Comparison of ENCODE assay signal across 12 cellular contexts in the genomic region with DNA sequence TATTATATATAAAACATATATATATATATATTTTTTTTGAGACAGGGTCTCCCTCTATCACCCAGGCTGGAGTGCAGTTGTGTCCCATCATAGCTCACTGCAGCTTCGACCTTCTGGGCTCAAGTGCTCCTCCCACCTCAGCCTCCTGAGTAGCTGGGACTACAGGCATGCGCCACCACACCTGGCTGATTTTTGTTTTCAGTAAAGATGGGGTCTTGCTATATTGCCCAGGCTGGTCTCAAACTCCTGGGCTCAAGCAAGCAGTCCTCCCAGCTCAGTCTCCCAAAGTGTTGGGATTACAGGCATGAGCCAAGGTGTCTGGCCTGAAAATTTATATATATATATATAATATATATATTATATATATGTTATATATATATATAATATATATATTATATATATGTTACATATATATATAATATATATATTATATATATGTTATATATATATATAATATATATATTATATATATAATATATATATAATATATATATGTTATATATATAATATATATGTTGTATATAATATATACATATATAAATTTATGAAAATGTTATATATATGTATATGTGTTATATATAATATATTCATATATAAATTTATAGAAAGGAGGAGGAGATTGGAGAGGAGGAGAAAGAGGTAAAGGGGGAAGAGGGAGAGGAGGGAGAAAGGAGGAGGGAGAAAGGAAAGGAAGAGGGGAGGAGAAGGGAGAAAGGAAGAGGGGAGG. TPM values are rescaled to one million over a fixed set of nuclear protein-coding genes. Genes with fewer than 3 reads are reported as not detected.
DNase-seq lines count a peak whose midpoint lies in the region; ATAC-seq, FAIRE-seq and TF ChIP-seq lines count a peak whose summit lies in the region.
"Not testable (repeated sequence)": the region's sequence is repeated elsewhere in the genome, so short reads cannot be mapped to it uniquely, and the experiment has no call there.
"Had no signal": no experiment of that assay in that cellular context is flagged by ENCODE, and none has a peak within 500 bp of the region (broad histone marks: within the 10 kb centered on the region; RNA-seq: fewer than 3 reads in every experiment).

No MANE protein-coding gene starts in this region.

- not testable (repeated sequence) for H2AFZ ChIP-seq in HCT116 (ENCODE audit: low read depth, low read length, poor library complexity, severe bottlenecking); HepG2 (ENCODE audit: low read length)
- peak overlapping the region; percentile 41 for H2AFZ ChIP-seq in SU-DHL-6 (ENCODE audit: low read depth, low read length, severe bottlenecking)
- H2AFZ ChIP-seq in mammary epithelial cell (ENCODE audit: low read depth, low read length): peak overlapping the region; percentile 42

- H3K4me1 Mint-ChIP-seq in activated naive CD8-positive, alpha-beta T cell treated with anti-CD3 and anti-CD28 coated beads, Interleukin-2, amount 10 ng/mL, durations not matched to agents 7 days and 5 days: peaks cover 20% of the 10 kb centered on the region

- H3K27ac ChIP-seq in HCT116 (ENCODE audit: low read depth, low read length); SU-DHL-6 (ENCODE audit: low read depth, low read length); mammary epithelial cell (ENCODE audit: insufficient read depth, low read depth, low read length); HepG2 (ENCODE audit: extremely low read length, insufficient read depth, low read length): not testable (repeated sequence)

- not testable (repeated sequence) for H3K27me3 Mint-ChIP-seq in activated naive CD8-positive, alpha-beta T cell treated with anti-CD3 and anti-CD28 coated beads, Interleukin-2, amount 10 ng/mL, durations not matched to agents 7 days and 5 days

- not testable (repeated sequence) for ATAC-seq in HCT116; activated naive CD8-positive, alpha-beta T cell treated with anti-CD3 and anti-CD28 coated beads, Interleukin-2, amount 10 ng/mL, durations not matched to agents 7 days and 5 days (ENCODE audit: low read depth); HepG2

- H4K20me1 ChIP-seq in HCT116 (ENCODE audit: insufficient read depth); SU-DHL-6 (ENCODE audit: low read depth, low read length); mammary epithelial cell (ENCODE audit: insufficient read depth, low read length); HepG2 (ENCODE audit: insufficient read depth, low read length): not testable (repeated sequence)

- dilution Hi-C loops in mammary epithelial cell (cut with HindIII; ENCODE audit: low sequenced_read_pairs): not testable (repeated sequence)

- intact Hi-C loops in HCT116 (cut with micrococcal nuclease); HepG2 (cut with micrococcal nuclease; ENCODE audit: unreplicated experiment): not testable (repeated sequence)
- intact Hi-C loops in mammary epithelial cell (cut with micrococcal nuclease): loop anchor here (10.0 kb wide), 1 partner anchor 306 kb away; a partner anchor contains a TSS

- not testable (repeated sequence) for H3K9me2 ChIP-seq in HCT116 (ENCODE audit: insufficient read depth); SU-DHL-6 (replicated peaks; ENCODE audit: insufficient read depth, low read length)

- TF ChIP-seq CTCF in HCT116 (IDR thresholded peaks at IDR 0.05 in 2 of 3, conservative IDR thresholded peaks at IDR 0.05 in 1 of 3; ENCODE audit: borderline replicate concordance in 1 of 3, insufficient read depth in 1 of 3, low read depth in 2 of 3, low read length in 2 of 3); SU-DHL-6 (IDR thresholded peaks at IDR 0.05; ENCODE audit: insufficient read depth, low read length, poor library complexity, severe bottlenecking); mammary epithelial cell (conservative IDR thresholded peaks at IDR 0.05 in 1 of 2, IDR thresholded peaks at IDR 0.05 in 1 of 2; ENCODE audit: extremely low read depth in 1 of 2, insufficient read depth in 1 of 2, low read depth in 1 of 2, low read length in 2 of 2); HepG2 (CRISPR knock-in tag; IDR thresholded peaks at IDR 0.05): not testable (repeated sequence)

- CTCF ChIA-PET in HCT116 (lab: Charles Lee); HepG2 (lab: Yijun Ruan, JAX; ENCODE audit: low intra/inter-chr PET ratio, low total read pairs): not testable (repeated sequence)
- CTCF ChIA-PET in mammary epithelial cell (lab: Charles Lee; ENCODE audit: low non-redundant PET): interaction anchor here (0.5 kb wide), 1 partner anchor 435 kb away, joined by 13 read pairs; no protein-coding TSS in a partner anchor

- not testable (repeated sequence) for H3K36me3 Mint-ChIP-seq in activated naive CD8-positive, alpha-beta T cell treated with anti-CD3 and anti-CD28 coated beads, Interleukin-2, amount 10 ng/mL, durations not matched to agents 7 days and 5 days

- 83% methylated on average over 2 of the region's 2 CpGs for WGBS in mammary epithelial cell (ENCODE audit: low coverage, missing lambda C conversion rate)
- WGBS in HepG2 (ENCODE audit: low lambda C conversion rate): 50% methylated on average over 2 of the region's 2 CpGs

- not testable (repeated sequence) for H3K9ac ChIP-seq in HCT116 (ENCODE audit: low read length); SU-DHL-6 (ENCODE audit: low read length); mammary epithelial cell (ENCODE audit: insufficient read depth, low read length); HepG2 (ENCODE audit: insufficient read depth, low read depth, low read length)

- H3K9me3 ChIP-seq in HCT116 (ENCODE audit: control insufficient read depth in 1 of 2, insufficient read depth in 1 of 2, low read depth in 1 of 2, low read length in 2 of 2); SU-DHL-6 (ENCODE audit: insufficient read depth, low read length); mammary epithelial cell (replicated peaks; ENCODE audit: insufficient read depth, low read length); HepG2 (ENCODE audit: low read length): not testable (repeated sequence)

- H3K27me3 ChIP-seq in HCT116 (ENCODE audit: insufficient read depth, low read length); SU-DHL-6 (ENCODE audit: low read length); mammary epithelial cell (ENCODE audit: insufficient read depth, low read length); HepG2 (ENCODE audit: control insufficient read depth in 1 of 2, insufficient read depth in 2 of 2, low read length in 2 of 2): not testable (repeated sequence)

- H3K79me2 ChIP-seq in HCT116 (ENCODE audit: insufficient read depth, low read length); SU-DHL-6 (ENCODE audit: insufficient read depth, low read length); mammary epithelial cell (ENCODE audit: insufficient read depth, low read length); HepG2 (ENCODE audit: insufficient read depth, low read length): not testable (repeated sequence)

- DNase-seq in HCT116 (ENCODE audit: low read depth, low spot score); activated naive CD8-positive, alpha-beta T cell treated with anti-CD3 and anti-CD28 coated beads, Interleukin-2, amount 10 ng/mL, durations not matched to agents 7 days and 5 days; mammary epithelial cell; HepG2 (ENCODE audit: low spot score): not testable (repeated sequence)

- peak; percentile 96 for FAIRE-seq in A204.1 (lab: Jason Lieb, UNC)
- FAIRE-seq in HepG2 (lab: Jason Lieb, UNC): not testable (repeated sequence)

- RAD21 ChIA-PET in HCT116 (lab: Charles Lee; ENCODE audit: low non-redundant PET in 1 of 2, low total read pairs in 2 of 2, uncharacterized antibody in 2 of 2, unreplicated experiment in 2 of 2): not testable (repeated sequence)

- not testable (repeated sequence) for H3F3A ChIP-seq in SU-DHL-6 (ENCODE audit: insufficient read depth)

- not testable (repeated sequence) for TF ChIP-seq POLR2A in HCT116 (IDR thresholded peaks at IDR 0.05; ENCODE audit: borderline replicate concordance, extremely low read depth, insufficient read depth, insufficient read length); HepG2 (IDR thresholded peaks at IDR 0.05; ENCODE audit: insufficient read depth in 1 of 2, low read depth in 2 of 2, low read length in 2 of 2)

- not testable (repeated sequence) for H3K36me3 ChIP-seq in HCT116 (ENCODE audit: control insufficient read depth in 1 of 2, insufficient read depth in 2 of 2, low read length in 2 of 2); SU-DHL-6 (ENCODE audit: low read length); mammary epithelial cell (ENCODE audit: insufficient read depth, low read length); HepG2 (replicated peaks in 1 of 2; ENCODE audit: control insufficient read depth in 1 of 2, insufficient read depth in 2 of 2, low read length in 2 of 2)

- peak overlapping the region; percentile 30 for H3K27ac Mint-ChIP-seq in activated naive CD8-positive, alpha-beta T cell treated with anti-CD3 and anti-CD28 coated beads, Interleukin-2, amount 10 ng/mL, durations not matched to agents 7 days and 5 days

- H3K9me3 Mint-ChIP-seq in activated naive CD8-positive, alpha-beta T cell treated with anti-CD3 and anti-CD28 coated beads, Interleukin-2, amount 10 ng/mL, durations not matched to agents 7 days and 5 days: not testable (repeated sequence)

- H3K4me3 Mint-ChIP-seq in activated naive CD8-positive, alpha-beta T cell treated with anti-CD3 and anti-CD28 coated beads, Interleukin-2, amount 10 ng/mL, durations not matched to agents 7 days and 5 days: peak overlapping the region; percentile 61

- TF ChIP-seq RAD21 in HCT116 (IDR thresholded peaks at IDR 0.05; ENCODE audit: low read depth); HepG2 (CRISPR knock-in tag; IDR thresholded peaks at IDR 0.05): not testable (repeated sequence)

- POLR2A ChIA-PET in HCT116 (lab: Charles Lee); activated naive CD8-positive, alpha-beta T cell treated with anti-CD3 and anti-CD28 coated beads, Interleukin-2, amount 10 ng/mL, durations not matched to agents 7 days and 5 days (lab: Charles Lee); HepG2 (lab: Yijun Ruan, JAX): not testable (repeated sequence)

- H3K4me2 ChIP-seq in HCT116 (ENCODE audit: low read length): peak overlapping the region; percentile 31; the same call in 1 of the 2 replicates
- not testable (repeated sequence) for H3K4me2 ChIP-seq in SU-DHL-6 (ENCODE audit: low read depth, low read length, poor library complexity, severe bottlenecking); mammary epithelial cell (ENCODE audit: insufficient read depth, low read depth, low read length); HepG2 (ENCODE audit: low read depth, low read length)

- BruUV-seq in HCT116 (replicated peaks; lab: Mats Ljungman, UMichigan); mammary epithelial cell (replicated peaks; lab: Mats Ljungman, UMichigan); HepG2 (replicated peaks; lab: Mats Ljungman, UMichigan): not testable (repeated sequence)

- in situ Hi-C loops in mammary epithelial cell (cut with MboI; ENCODE audit: low sequenced_read_pairs in 2 of 2); HepG2 (cut with HindIII; ENCODE audit: extremely low pct_ligation_motif_present, low pct_unique_long_range_greater_than_20kb): not testable (repeated sequence)

- H3K4me1 ChIP-seq in HCT116 (ENCODE audit: control insufficient read depth in 1 of 2, insufficient read depth in 2 of 2, low read length in 2 of 2) (peaks cover 8 to 20% of the 10 kb centered on the region in 2 experiments; a peak in 3 of 4 replicates), HepG2 (ENCODE audit: insufficient read depth, low read length) (peaks cover 14% of the 10 kb centered on the region)
- H3K4me1 ChIP-seq in mammary epithelial cell (ENCODE audit: insufficient read depth, low read length): not testable (repeated sequence)

- H3K4me3 ChIP-seq in HCT116 (replicated peaks in 1 of 2; ENCODE audit: low read depth in 1 of 2, low read length in 2 of 2): peak overlapping the region in 1 of 2 experiments; percentile 2; a peak in 1 of 4 replicates
- not testable (repeated sequence) for H3K4me3 ChIP-seq in SU-DHL-6 (ENCODE audit: insufficient read depth, low read length, poor library complexity, severe bottlenecking); mammary epithelial cell (replicated peaks in 1 of 3; ENCODE audit: insufficient read depth in 1 of 3, low read depth in 2 of 3, low read length in 3 of 3); HepG2 (replicated peaks in 1 of 3; ENCODE audit: insufficient read depth in 1 of 3, low read depth in 2 of 3, low read length in 3 of 3)

- TF ChIP-seq EP300 in HepG2 (IDR thresholded peaks at IDR 0.05; ENCODE audit: low read depth in 2 of 2, low read length in 2 of 2); HepG2 (CRISPR knock-in tag; IDR thresholded peaks at IDR 0.05; ENCODE audit: borderline replicate concordance): not testable (repeated sequence)

RNA-seq across cellular contexts. Expression of a gene that starts 4.2 kb away (rescaled TPM):
- 553 TPM for total RNA-seq in HCT116 (2021; ENCODE audit: unreplicated experiment)
- polyA plus RNA-seq in HCT116 (2012): 341 and 370 TPM in 2 replicates
- 100 to 1,000 TPM; 266 to 268 TPM for total RNA-seq in activated naive CD8-positive, alpha-beta T cell treated with anti-CD3 and anti-CD28 coated beads, Interleukin-2, amount 10 ng/mL, durations not matched to agents 7 days and 5 days
- 100 to 1,000 TPM in 1 of 2 donors, 10 to 100 TPM in 1; 90.5 to 287 TPM for total RNA-seq in mammary epithelial cell
- polyA plus RNA-seq in mammary epithelial cell: 110 TPM
- 425 TPM for polyA minus RNA-seq in mammary epithelial cell
- total RNA-seq in HepG2 (2016; rRNA removed; fragmentation: Illumina TruSeq; extraction: Trizol): 129 and 160 TPM in 2 replicates
- 57.9 and 74.7 TPM in 2 replicates for total RNA-seq in HepG2 (2016; cell fraction: cytosol; rRNA removed; fragmentation: Illumina TruSeq; extraction: Trizol; ENCODE audit: low read depth)
- 123 and 124 TPM in 2 replicates for total RNA-seq in HepG2 (2016; cell fraction: insoluble cytoplasmic fraction; rRNA removed; fragmentation: Illumina TruSeq; extraction: Trizol)
- 201 and 221 TPM in 2 replicates for total RNA-seq in HepG2 (2016; cell fraction: membrane; rRNA removed; fragmentation: Illumina TruSeq; extraction: Trizol)
- 105 and 107 TPM in 2 replicates for total RNA-seq in HepG2 (2016; cell fraction: nucleus; rRNA removed; fragmentation: Illumina TruSeq; extraction: Trizol)
- polyA plus RNA-seq in HepG2 (2011; rRNA removed): 72.1 and 80.8 TPM in 2 replicates
- polyA plus RNA-seq in HepG2 (2011; cell fraction: cytosol; rRNA removed): 55.4 and 77.5 TPM in 2 replicates
- polyA plus RNA-seq in HepG2 (2011; cell fraction: nucleus; rRNA removed): 103 and 136 TPM in 2 replicates
- polyA plus RNA-seq in HepG2 (2012): 156 and 166 TPM in 2 replicates
- polyA plus RNA-seq in HepG2 (2016; cell fraction: cytosol; fragmentation: Illumina TruSeq; extraction: Trizol; ENCODE audit: low read depth): 108 and 124 TPM in 2 replicates
- 207 and 297 TPM in 2 replicates for polyA plus RNA-seq in HepG2 (2016; cell fraction: insoluble cytoplasmic fraction; fragmentation: Illumina TruSeq; extraction: Trizol; ENCODE audit: low read depth)
- polyA plus RNA-seq in HepG2 (2016; cell fraction: membrane; fragmentation: Illumina TruSeq; extraction: Trizol; ENCODE audit: low read depth): 260 and 325 TPM in 2 replicates
- polyA plus RNA-seq in HepG2 (2016; cell fraction: nucleus; fragmentation: Illumina TruSeq; extraction: Trizol; ENCODE audit: insufficient read depth, low read depth): 255 and 261 TPM in 2 replicates
- 81.4 and 82.6 TPM in 2 replicates for polyA minus RNA-seq in HepG2 (2011; rRNA and poly(A)+ RNA removed; ENCODE audit: low replicate concordance)
- polyA minus RNA-seq in HepG2 (2011; cell fraction: cytosol; rRNA and poly(A)+ RNA removed): 96.5 and 100 TPM in 2 replicates
- 78.9 and 81.1 TPM in 2 replicates for polyA minus RNA-seq in HepG2 (2011; cell fraction: nucleus; rRNA and poly(A)+ RNA removed)

RNA-seq across cellular contexts. Expression of a gene that starts 4.7 kb away (rescaled TPM):
- total RNA-seq in HCT116 (2021; ENCODE audit: unreplicated experiment) (0.93 TPM), mammary epithelial cell (not detected), HepG2 (2016; rRNA removed; fragmentation: Illumina TruSeq; extraction: Trizol) (0.32 and 0.33 TPM in 2 replicates)
- polyA plus RNA-seq in HCT116 (2012): 1.00 and 1.4 TPM in 2 replicates
- 1 to 10 TPM in 1 of 2 experiments, under 1 TPM in 1; 0.91 to 1.0 TPM for total RNA-seq in activated naive CD8-positive, alpha-beta T cell treated with anti-CD3 and anti-CD28 coated beads, Interleukin-2, amount 10 ng/mL, durations not matched to agents 7 days and 5 days
- polyA plus RNA-seq in mammary epithelial cell (0.06 TPM), HepG2 (2011; rRNA removed) (0.95 and 1.9 TPM in 2 replicates)
- polyA minus RNA-seq in mammary epithelial cell: not detected
- 0.26 TPM in 1 of 2 replicates, not detected in the other for total RNA-seq in HepG2 (2016; cell fraction: cytosol; rRNA removed; fragmentation: Illumina TruSeq; extraction: Trizol; ENCODE audit: low read depth)
- total RNA-seq in HepG2 (2016; cell fraction: insoluble cytoplasmic fraction; rRNA removed; fragmentation: Illumina TruSeq; extraction: Trizol): 0.15 and 0.54 TPM in 2 replicates
- 0.41 and 0.53 TPM in 2 replicates for total RNA-seq in HepG2 (2016; cell fraction: membrane; rRNA removed; fragmentation: Illumina TruSeq; extraction: Trizol)
- total RNA-seq in HepG2 (2016; cell fraction: nucleus; rRNA removed; fragmentation: Illumina TruSeq; extraction: Trizol): 0.25 and 0.28 TPM in 2 replicates
- 0.63 and 1.1 TPM in 2 replicates for polyA plus RNA-seq in HepG2 (2011; cell fraction: cytosol; rRNA removed)
- polyA plus RNA-seq in HepG2 (2011; cell fraction: nucleus; rRNA removed): 3.3 and 4.1 TPM in 2 replicates
- 0.79 and 0.82 TPM in 2 replicates for polyA plus RNA-seq in HepG2 (2012)
- polyA plus RNA-seq in HepG2 (2016; cell fraction: cytosol; fragmentation: Illumina TruSeq; extraction: Trizol; ENCODE audit: low read depth): 0.26 and 0.27 TPM in 2 replicates
- polyA plus RNA-seq in HepG2 (2016; cell fraction: insoluble cytoplasmic fraction; fragmentation: Illumina TruSeq; extraction: Trizol; ENCODE audit: low read depth): 0.45 TPM in 1 of 2 replicates, not detected in the other
- polyA plus RNA-seq in HepG2 (2016; cell fraction: membrane; fragmentation: Illumina TruSeq; extraction: Trizol; ENCODE audit: low read depth): 0.49 and 0.52 TPM in 2 replicates
- 1.6 and 2.6 TPM in 2 replicates for polyA plus RNA-seq in HepG2 (2016; cell fraction: nucleus; fragmentation: Illumina TruSeq; extraction: Trizol; ENCODE audit: insufficient read depth, low read depth)
- 0.30 and 0.98 TPM in 2 replicates for polyA minus RNA-seq in HepG2 (2011; rRNA and poly(A)+ RNA removed; ENCODE audit: low replicate concordance)
- polyA minus RNA-seq in HepG2 (2011; cell fraction: cytosol; rRNA and poly(A)+ RNA removed): 0.40 TPM in 1 of 2 replicates, not detected in the other
- polyA minus RNA-seq in HepG2 (2011; cell fraction: nucleus; rRNA and poly(A)+ RNA removed): 0.37 TPM in 1 of 2 replicates, not detected in the other
- total RNA-seq: CD8-positive, alpha-beta T cell; GM23248; H4 had no signal
- polyA plus RNA-seq: AG04450, GM23248 had no signal

RNA-seq across cellular contexts. Expression of a gene that starts 30.7 kb away (rescaled TPM):
- total RNA-seq in HCT116 (2021; ENCODE audit: unreplicated experiment): 89.5 TPM
- polyA plus RNA-seq in HCT116 (2012): 78.8 and 79.0 TPM in 2 replicates
- 10 to 100 TPM; 35.5 to 38.3 TPM for total RNA-seq in activated naive CD8-positive, alpha-beta T cell treated with anti-CD3 and anti-CD28 coated beads, Interleukin-2, amount 10 ng/mL, durations not matched to agents 7 days and 5 days
- total RNA-seq in mammary epithelial cell: 10 to 100 TPM; 21.5 to 31.8 TPM
- polyA plus RNA-seq in mammary epithelial cell: 8.5 TPM
- polyA minus RNA-seq in mammary epithelial cell: 40.3 TPM
- 15.2 and 16.5 TPM in 2 replicates for total RNA-seq in HepG2 (2016; rRNA removed; fragmentation: Illumina TruSeq; extraction: Trizol)
- 26.3 and 28.9 TPM in 2 replicates for total RNA-seq in HepG2 (2016; cell fraction: cytosol; rRNA removed; fragmentation: Illumina TruSeq; extraction: Trizol; ENCODE audit: low read depth)
- 13.3 and 14.6 TPM in 2 replicates for total RNA-seq in HepG2 (2016; cell fraction: insoluble cytoplasmic fraction; rRNA removed; fragmentation: Illumina TruSeq; extraction: Trizol)
- total RNA-seq in HepG2 (2016; cell fraction: membrane; rRNA removed; fragmentation: Illumina TruSeq; extraction: Trizol): 50.4 and 52.4 TPM in 2 replicates
- 9.1 and 11.0 TPM in 2 replicates for total RNA-seq in HepG2 (2016; cell fraction: nucleus; rRNA removed; fragmentation: Illumina TruSeq; extraction: Trizol)
- 12.4 and 13.2 TPM in 2 replicates for polyA plus RNA-seq in HepG2 (2011; rRNA removed)
- 12.8 and 15.5 TPM in 2 replicates for polyA plus RNA-seq in HepG2 (2011; cell fraction: cytosol; rRNA removed)
- 19.1 and 20.9 TPM in 2 replicates for polyA plus RNA-seq in HepG2 (2011; cell fraction: nucleus; rRNA removed)
- 19.4 and 21.6 TPM in 2 replicates for polyA plus RNA-seq in HepG2 (2012)
- 47.4 and 51.9 TPM in 2 replicates for polyA plus RNA-seq in HepG2 (2016; cell fraction: cytosol; fragmentation: Illumina TruSeq; extraction: Trizol; ENCODE audit: low read depth)
- polyA plus RNA-seq in HepG2 (2016; cell fraction: insoluble cytoplasmic fraction; fragmentation: Illumina TruSeq; extraction: Trizol; ENCODE audit: low read depth): 30.3 and 41.9 TPM in 2 replicates
- polyA plus RNA-seq in HepG2 (2016; cell fraction: membrane; fragmentation: Illumina TruSeq; extraction: Trizol; ENCODE audit: low read depth): 83.9 and 107 TPM in 2 replicates
- polyA plus RNA-seq in HepG2 (2016; cell fraction: nucleus; fragmentation: Illumina TruSeq; extraction: Trizol; ENCODE audit: insufficient read depth, low read depth): 30.2 and 30.9 TPM in 2 replicates
- polyA minus RNA-seq in HepG2 (2011; rRNA and poly(A)+ RNA removed; ENCODE audit: low replicate concordance): 16.3 and 18.2 TPM in 2 replicates
- 13.7 and 14.5 TPM in 2 replicates for polyA minus RNA-seq in HepG2 (2011; cell fraction: cytosol; rRNA and poly(A)+ RNA removed)
- 5.0 and 5.5 TPM in 2 replicates for polyA minus RNA-seq in HepG2 (2011; cell fraction: nucleus; rRNA and poly(A)+ RNA removed)

RNA-seq across cellular contexts. Expression of a gene that starts 35.2 kb away (rescaled TPM):
- 40.5 TPM for total RNA-seq in HCT116 (2021; ENCODE audit: unreplicated experiment)
- polyA plus RNA-seq in HCT116 (2012): 47.9 and 49.7 TPM in 2 replicates
- total RNA-seq in activated naive CD8-positive, alpha-beta T cell treated with anti-CD3 and anti-CD28 coated beads, Interleukin-2, amount 10 ng/mL, durations not matched to agents 7 days and 5 days: 1 to 10 TPM; 2.7 to 3.5 TPM
- 10 to 100 TPM; 18.3 to 23.6 TPM for total RNA-seq in mammary epithelial cell
- 7.6 TPM for polyA plus RNA-seq in mammary epithelial cell
- polyA minus RNA-seq in mammary epithelial cell: 11.5 TPM
- total RNA-seq in HepG2 (2016; rRNA removed; fragmentation: Illumina TruSeq; extraction: Trizol): 21.9 and 25.6 TPM in 2 replicates
- 34.9 and 45.5 TPM in 2 replicates for total RNA-seq in HepG2 (2016; cell fraction: cytosol; rRNA removed; fragmentation: Illumina TruSeq; extraction: Trizol; ENCODE audit: low read depth)
- total RNA-seq in HepG2 (2016; cell fraction: insoluble cytoplasmic fraction; rRNA removed; fragmentation: Illumina TruSeq; extraction: Trizol): 20.4 and 26.4 TPM in 2 replicates
- 39.1 and 47.5 TPM in 2 replicates for total RNA-seq in HepG2 (2016; cell fraction: membrane; rRNA removed; fragmentation: Illumina TruSeq; extraction: Trizol)
- 16.4 and 16.8 TPM in 2 replicates for total RNA-seq in HepG2 (2016; cell fraction: nucleus; rRNA removed; fragmentation: Illumina TruSeq; extraction: Trizol)
- polyA plus RNA-seq in HepG2 (2011; rRNA removed): 10.6 and 12.5 TPM in 2 replicates
- 13.5 and 23.8 TPM in 2 replicates for polyA plus RNA-seq in HepG2 (2011; cell fraction: cytosol; rRNA removed)
- 15.9 and 16.5 TPM in 2 replicates for polyA plus RNA-seq in HepG2 (2011; cell fraction: nucleus; rRNA removed)
- polyA plus RNA-seq in HepG2 (2012): 5.0 and 7.1 TPM in 2 replicates
- polyA plus RNA-seq in HepG2 (2016; cell fraction: cytosol; fragmentation: Illumina TruSeq; extraction: Trizol; ENCODE audit: low read depth): 39.3 and 47.3 TPM in 2 replicates
- polyA plus RNA-seq in HepG2 (2016; cell fraction: insoluble cytoplasmic fraction; fragmentation: Illumina TruSeq; extraction: Trizol; ENCODE audit: low read depth): 17.8 and 19.5 TPM in 2 replicates
- 32.7 and 32.9 TPM in 2 replicates for polyA plus RNA-seq in HepG2 (2016; cell fraction: membrane; fragmentation: Illumina TruSeq; extraction: Trizol; ENCODE audit: low read depth)
- 21.1 and 24.5 TPM in 2 replicates for polyA plus RNA-seq in HepG2 (2016; cell fraction: nucleus; fragmentation: Illumina TruSeq; extraction: Trizol; ENCODE audit: insufficient read depth, low read depth)
- polyA minus RNA-seq in HepG2 (2011; rRNA and poly(A)+ RNA removed; ENCODE audit: low replicate concordance): 4.1 and 21.4 TPM in 2 replicates
- 6.7 and 8.7 TPM in 2 replicates for polyA minus RNA-seq in HepG2 (2011; cell fraction: cytosol; rRNA and poly(A)+ RNA removed)
- 3.2 and 4.1 TPM in 2 replicates for polyA minus RNA-seq in HepG2 (2011; cell fraction: nucleus; rRNA and poly(A)+ RNA removed)
- total RNA-seq: A673, G401, GM23248, H4 had no signal
- polyA plus RNA-seq: AG04450, GM23248 had no signal

RNA-seq across cellular contexts. Expression of a gene that starts 35.9 kb away (rescaled TPM):
- 82.0 TPM for total RNA-seq in HCT116 (2021; ENCODE audit: unreplicated experiment)
- polyA plus RNA-seq in HCT116 (2012): 84.2 and 85.5 TPM in 2 replicates
- 10 to 100 TPM; 67.3 to 72.8 TPM for total RNA-seq in activated naive CD8-positive, alpha-beta T cell treated with anti-CD3 and anti-CD28 coated beads, Interleukin-2, amount 10 ng/mL, durations not matched to agents 7 days and 5 days
- 10 to 100 TPM; 32.7 to 64.8 TPM for total RNA-seq in mammary epithelial cell
- 56.1 TPM for polyA plus RNA-seq in mammary epithelial cell
- 26.9 TPM for polyA minus RNA-seq in mammary epithelial cell
- 30.7 and 34.1 TPM in 2 replicates for total RNA-seq in HepG2 (2016; rRNA removed; fragmentation: Illumina TruSeq; extraction: Trizol)
- 6.6 and 7.5 TPM in 2 replicates for total RNA-seq in HepG2 (2016; cell fraction: cytosol; rRNA removed; fragmentation: Illumina TruSeq; extraction: Trizol; ENCODE audit: low read depth)
- 29.0 and 34.4 TPM in 2 replicates for total RNA-seq in HepG2 (2016; cell fraction: insoluble cytoplasmic fraction; rRNA removed; fragmentation: Illumina TruSeq; extraction: Trizol)
- total RNA-seq in HepG2 (2016; cell fraction: membrane; rRNA removed; fragmentation: Illumina TruSeq; extraction: Trizol): 16.5 and 20.0 TPM in 2 replicates
- 14.6 and 16.4 TPM in 2 replicates for total RNA-seq in HepG2 (2016; cell fraction: nucleus; rRNA removed; fragmentation: Illumina TruSeq; extraction: Trizol)
- 26.0 and 27.8 TPM in 2 replicates for polyA plus RNA-seq in HepG2 (2011; rRNA removed)
- 32.7 and 42.5 TPM in 2 replicates for polyA plus RNA-seq in HepG2 (2011; cell fraction: cytosol; rRNA removed)
- 26.0 and 28.8 TPM in 2 replicates for polyA plus RNA-seq in HepG2 (2011; cell fraction: nucleus; rRNA removed)
- 27.7 and 33.9 TPM in 2 replicates for polyA plus RNA-seq in HepG2 (2012)
- 10.1 and 10.5 TPM in 2 replicates for polyA plus RNA-seq in HepG2 (2016; cell fraction: cytosol; fragmentation: Illumina TruSeq; extraction: Trizol; ENCODE audit: low read depth)
- 48.2 and 57.9 TPM in 2 replicates for polyA plus RNA-seq in HepG2 (2016; cell fraction: insoluble cytoplasmic fraction; fragmentation: Illumina TruSeq; extraction: Trizol; ENCODE audit: low read depth)
- 16.8 and 18.4 TPM in 2 replicates for polyA plus RNA-seq in HepG2 (2016; cell fraction: membrane; fragmentation: Illumina TruSeq; extraction: Trizol; ENCODE audit: low read depth)
- 54.2 and 60.4 TPM in 2 replicates for polyA plus RNA-seq in HepG2 (2016; cell fraction: nucleus; fragmentation: Illumina TruSeq; extraction: Trizol; ENCODE audit: insufficient read depth, low read depth)
- 28.2 and 31.6 TPM in 2 replicates for polyA minus RNA-seq in HepG2 (2011; rRNA and poly(A)+ RNA removed; ENCODE audit: low replicate concordance)
- 20.6 and 23.2 TPM in 2 replicates for polyA minus RNA-seq in HepG2 (2011; cell fraction: cytosol; rRNA and poly(A)+ RNA removed)
- 11.4 and 11.5 TPM in 2 replicates for polyA minus RNA-seq in HepG2 (2011; cell fraction: nucleus; rRNA and poly(A)+ RNA removed)
